8 cellular contexts compared by ENCODE assay signal in the genomic region with DNA sequence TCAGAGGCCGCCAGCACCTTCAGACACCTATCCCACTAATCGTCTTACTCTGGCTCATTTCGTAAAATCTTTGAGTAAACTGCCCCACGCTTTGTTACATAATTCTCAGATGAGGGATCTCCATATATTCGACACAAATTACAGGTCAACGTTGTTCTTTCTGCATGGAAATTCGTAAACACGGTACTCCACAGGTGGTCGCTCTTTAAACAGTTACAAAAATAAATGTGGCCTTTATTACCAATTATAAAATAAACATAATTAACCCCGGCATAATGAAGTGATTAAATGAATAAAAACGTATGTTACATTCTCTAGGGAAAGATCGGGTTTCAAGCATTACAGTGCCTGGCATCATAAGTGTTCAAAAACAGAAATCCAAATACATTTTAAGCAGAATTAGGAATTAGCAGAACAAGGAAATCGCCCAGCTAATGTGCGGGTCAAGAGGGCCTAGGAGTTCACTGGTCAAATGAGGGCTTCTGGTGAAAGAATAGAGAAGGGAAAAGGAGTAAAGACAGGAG. TPM values are rescaled to one million over a fixed set of nuclear protein-coding genes. Genes with fewer than 3 reads are reported as not detected.
A peak's percentile ranks its signal among the peaks of the same experiment; 100 is the strongest.
DNase-seq lines count a peak whose midpoint lies in the region; ATAC-seq and TF ChIP-seq lines count a peak whose summit lies in the region.

No MANE protein-coding gene starts in this region.

- no peak for TF ChIP-seq EP300 in neural cell (conservative IDR thresholded peaks at IDR 0.05; ENCODE audit: poor library complexity, severe bottlenecking)

- H3K27ac Mint-ChIP-seq in CD4-positive, CD25-positive, alpha-beta regulatory T cell = peak overlapping the region; percentile 79 to 91 (median 81)

- TF ChIP-seq CTCF in NB4 (IDR thresholded peaks at IDR 0.05; ENCODE audit: low read depth, low read length) = no peak
- no peak for TF ChIP-seq CTCF in neural cell (IDR thresholded peaks at IDR 0.05; ENCODE audit: poor library complexity, severe bottlenecking)

- peak overlapping the region; percentile 94 for H3K9ac ChIP-seq in neural cell (ENCODE audit: low read length)

- H3K4me2 ChIP-seq in neural cell (ENCODE audit: low read length) = no peak overlapping the region

- H3F3A ChIP-seq in neural cell (ENCODE audit: insufficient read depth, low read length, poor library complexity, severe bottlenecking) = peaks cover 6% of the 10 kb centered on the region

- no peaks in the 10 kb centered on the region for H3K27me3 Mint-ChIP-seq in CD4-positive, CD25-positive, alpha-beta regulatory T cell

- no peaks in the 10 kb centered on the region for H3K27me3 ChIP-seq in CD4-positive, CD25-positive, alpha-beta regulatory T cell (ENCODE audit: control insufficient read depth, insufficient read depth, low read length)
- H3K27me3 ChIP-seq in ectodermal cell (ENCODE audit: control insufficient read depth, insufficient read depth, low read length, poor library complexity, severe bottlenecking) (no peaks in the 10 kb centered on the region), neural cell (ENCODE audit: insufficient read depth, low read depth, low read length) (no peaks in the 10 kb centered on the region)

- no peak for TF ChIP-seq RAD21 in neural cell (conservative IDR thresholded peaks at IDR 0.05)

- WGBS in ectodermal cell, 2 experiments = 36% methylated on average over 13 of the region's 14 CpGs

- peaks cover 16 to 41% (median 35%) of the 10 kb centered on the region in 4 donors for H3K4me1 Mint-ChIP-seq in CD4-positive, CD25-positive, alpha-beta regulatory T cell

- H3K79me2 ChIP-seq in neural cell (replicated peaks; ENCODE audit: insufficient read depth, low read length) = peaks cover 35% of the 10 kb centered on the region

- no peaks in the 10 kb centered on the region for H3K9me2 ChIP-seq in neural cell (ENCODE audit: insufficient read depth, low read length)

- H3K36me3 Mint-ChIP-seq in CD4-positive, CD25-positive, alpha-beta regulatory T cell = peaks cover 29% of the 10 kb centered on the region

- peaks cover 36% of the 10 kb centered on the region for H3K36me3 ChIP-seq in CD4-positive, CD25-positive, alpha-beta regulatory T cell (ENCODE audit: control insufficient read depth, insufficient read depth, low read length)
- H3K36me3 ChIP-seq in ectodermal cell (ENCODE audit: control insufficient read depth, insufficient read depth, low read length) = peaks cover 16% of the 10 kb centered on the region
- no peaks in the 10 kb centered on the region for H3K36me3 ChIP-seq in neural cell (ENCODE audit: insufficient read depth, low read length)

- no peaks in the 10 kb centered on the region for H3K9me3 ChIP-seq in CD4-positive, CD25-positive, alpha-beta regulatory T cell (ENCODE audit: control insufficient read depth in 2 of 2, low read length in 2 of 2)
- H3K9me3 ChIP-seq in ectodermal cell (ENCODE audit: control insufficient read depth, low read length) (no peaks in the 10 kb centered on the region), neural cell (ENCODE audit: low read length) (no peaks in the 10 kb centered on the region)

- TF ChIP-seq POLR2A in NB4 (IDR thresholded peaks at IDR 0.05; ENCODE audit: extremely low read depth, insufficient read length) = no peak

- DNase-seq in CD4-positive, CD25-positive, alpha-beta regulatory T cell = no peak
- DNase-seq in NB4 (ENCODE audit: low read depth) (no peak), D341Med (ENCODE audit: low spot score) (no peak)

- H3K4me3 ChIP-seq in CD4-positive, CD25-positive, alpha-beta regulatory T cell (ENCODE audit: low read depth, low read length) = peak overlapping the region; percentile 75
- H3K4me3 ChIP-seq in NB4 (ENCODE audit: low read depth, low read length) = peak overlapping the region; percentile 58
- peak overlapping the region; percentile 91 for H3K4me3 ChIP-seq in ectodermal cell (ENCODE audit: insufficient read depth, low read depth, low read length)
- peak overlapping the region; percentile 100 for H3K4me3 ChIP-seq in neural cell (ENCODE audit: low read length)

- no peaks in the 10 kb centered on the region for H4K20me1 ChIP-seq in neural cell (ENCODE audit: insufficient read depth)

- peaks cover 25% of the 10 kb centered on the region for H3K4me1 ChIP-seq in CD4-positive, CD25-positive, alpha-beta regulatory T cell (ENCODE audit: control insufficient read depth, insufficient read depth, low read length, poor library complexity, severe bottlenecking)
- peaks cover 14% of the 10 kb centered on the region for H3K4me1 ChIP-seq in ectodermal cell (ENCODE audit: control insufficient read depth, insufficient read depth, low read length)

- H3K27ac ChIP-seq in CD4-positive, CD25-positive, alpha-beta regulatory T cell (ENCODE audit: insufficient read depth, low read length, poor library complexity, severe bottlenecking) = peak overlapping the region; percentile 87
- no peak overlapping the region for H3K27ac ChIP-seq in ectodermal cell (ENCODE audit: insufficient read depth, low read depth, low read length, poor library complexity, severe bottlenecking)
- H3K27ac ChIP-seq in neural cell (ENCODE audit: low read length) = peak overlapping the region; percentile 86

- H3K4me3 Mint-ChIP-seq in CD4-positive, CD25-positive, alpha-beta regulatory T cell = peak overlapping the region; percentile 63 to 91 (median 86)

- peak overlapping the region; percentile 51 for H2AFZ ChIP-seq in neural cell (ENCODE audit: low read depth, low read length)

- no peak for ATAC-seq in CD4-positive, CD25-positive, alpha-beta regulatory T cell (ENCODE audit: low read depth in 2 of 2)
- ATAC-seq in HG02884 (IDR thresholded peaks at IDR 0.05; ENCODE audit: unreplicated experiment) (no peak), HG02870 (IDR thresholded peaks at IDR 0.05; ENCODE audit: unreplicated experiment) (no peak), GM21723 (IDR thresholded peaks at IDR 0.05; ENCODE audit: unreplicated experiment) (no peak)

- H3K9me3 Mint-ChIP-seq in CD4-positive, CD25-positive, alpha-beta regulatory T cell = no peaks in the 10 kb centered on the region

TF ChIP-seq in neural cell, 6 proteins besides CTCF, POLR2A, EP300 and RAD21 (continues in another document):
- TF ChIP-seq MXI1 (conservative IDR thresholded peaks at IDR 0.05; ENCODE audit: poor library complexity, severe bottlenecking) = no peak

RNA-seq across cellular contexts. Expression of a gene that starts 0.9 kb away (rescaled TPM):
- total RNA-seq in CD4-positive, CD25-positive, alpha-beta regulatory T cell = 29.5 TPM
- polyA plus RNA-seq in CD4-positive, CD25-positive, alpha-beta regulatory T cell = 10 to 100 TPM; 11.6 to 18.5 (median 16.9) TPM
- 74.1 TPM for polyA plus RNA-seq in ectodermal cell (2013, experiment 1 of 4)
- polyA plus RNA-seq in ectodermal cell (2013, experiment 2 of 4) = 81.1 TPM
- 51.0 TPM for polyA plus RNA-seq in ectodermal cell (2013, experiment 3 of 4)
- 56.9 TPM for polyA plus RNA-seq in ectodermal cell (2013, experiment 4 of 4)
- 164 and 187 TPM in 2 replicates for polyA plus RNA-seq in neural cell
- 274 and 279 TPM in 2 replicates for polyA minus RNA-seq in neural cell

RNA-seq across cellular contexts. Expression of a gene that starts 24.8 kb away (rescaled TPM):
- total RNA-seq in CD4-positive, CD25-positive, alpha-beta regulatory T cell = 69.5 TPM
- polyA plus RNA-seq in CD4-positive, CD25-positive, alpha-beta regulatory T cell = 10 to 100 TPM in 1 of 4 donors, 1 to 10 TPM in 3; 4.4 to 11.2 (median 8.3) TPM
- 22.7 TPM for polyA plus RNA-seq in ectodermal cell (2013, experiment 1 of 4)
- polyA plus RNA-seq in ectodermal cell (2013, experiment 2 of 4) = 19.3 TPM
- polyA plus RNA-seq in ectodermal cell (2013, experiment 3 of 4) = 19.4 TPM
- polyA plus RNA-seq in ectodermal cell (2013, experiment 4 of 4) = 21.0 TPM
- polyA plus RNA-seq in neural cell = 15.4 and 18.4 TPM in 2 replicates
- polyA minus RNA-seq in neural cell = 13.1 and 15.3 TPM in 2 replicates

RNA-seq across cellular contexts. Expression of a gene that starts 47.8 kb away (rescaled TPM):
- total RNA-seq in CD4-positive, CD25-positive, alpha-beta regulatory T cell = 107 TPM
- polyA plus RNA-seq in CD4-positive, CD25-positive, alpha-beta regulatory T cell = 100 to 1,000 TPM; 473 to 589 (median 509) TPM
- 245 TPM for polyA plus RNA-seq in ectodermal cell (2013, experiment 1 of 4)
- 226 TPM for polyA plus RNA-seq in ectodermal cell (2013, experiment 2 of 4)
- 213 TPM for polyA plus RNA-seq in ectodermal cell (2013, experiment 3 of 4)
- polyA plus RNA-seq in ectodermal cell (2013, experiment 4 of 4) = 242 TPM
- polyA plus RNA-seq in neural cell = 300 and 338 TPM in 2 replicates
- 94.8 and 133 TPM in 2 replicates for polyA minus RNA-seq in neural cell

RNA-seq across cellular contexts. Expression of a gene that starts 52.2 kb away (rescaled TPM):
- 0.25 TPM for total RNA-seq in CD4-positive, CD25-positive, alpha-beta regulatory T cell
- not detected for polyA plus RNA-seq in CD4-positive, CD25-positive, alpha-beta regulatory T cell
- polyA plus RNA-seq in ectodermal cell (2013, experiment 1 of 4) = 97.7 TPM
- 93.5 TPM for polyA plus RNA-seq in ectodermal cell (2013, experiment 2 of 4)
- 77.4 TPM for polyA plus RNA-seq in ectodermal cell (2013, experiment 3 of 4)
- polyA plus RNA-seq in ectodermal cell (2013, experiment 4 of 4) = 79.7 TPM
- 10.7 and 11.7 TPM in 2 replicates for polyA plus RNA-seq in neural cell
- 12.4 and 15.0 TPM in 2 replicates for polyA minus RNA-seq in neural cell

RNA-seq across cellular contexts. Expression of a gene that starts 53.2 kb away (rescaled TPM):
- total RNA-seq in CD4-positive, CD25-positive, alpha-beta regulatory T cell = 1,411 TPM
- 1,000 to 10,000 TPM; 1,034 to 1,357 (median 1,206) TPM for polyA plus RNA-seq in CD4-positive, CD25-positive, alpha-beta regulatory T cell
- polyA plus RNA-seq in ectodermal cell (2013, experiment 1 of 4) = 2,565 TPM
- 2,389 TPM for polyA plus RNA-seq in ectodermal cell (2013, experiment 2 of 4)
- 2,415 TPM for polyA plus RNA-seq in ectodermal cell (2013, experiment 3 of 4)
- polyA plus RNA-seq in ectodermal cell (2013, experiment 4 of 4) = 2,794 TPM
- polyA plus RNA-seq in neural cell = 1,212 and 1,333 TPM in 2 replicates
- 320 and 402 TPM in 2 replicates for polyA minus RNA-seq in neural cell
